ENCODE assay signal across 8 cellular contexts in genomic region chr9:70413427-70413797, GRCh38. TPM values are rescaled to one million over a fixed set of nuclear protein-coding genes. Genes with fewer than 3 reads are reported as not detected.
DNase-seq lines count a peak whose midpoint lies in the region; ATAC-seq and TF ChIP-seq lines count a peak whose summit lies in the region.

No MANE protein-coding gene starts in this region.

- ATAC-seq in GM21381 (IDR thresholded peaks at IDR 0.05; ENCODE audit: unreplicated experiment) (peak; percentile 18), HG03565 (IDR thresholded peaks at IDR 0.05; ENCODE audit: unreplicated experiment) (peak; percentile 8), omental fat pad (ENCODE audit: low FRiP score) (peak; percentile 2)

- TF ChIP-seq CTCF in fibroblast of the aortic adventitia (IDR thresholded peaks at IDR 0.05; ENCODE audit: insufficient read depth, low read length), result no peak
- TF ChIP-seq CTCF in omental fat pad (IDR thresholded peaks at IDR 0.05), result no peak

- DNase-seq in DMS153 treated with DMSO at 0.1 percent for 48 hours (lab: John Stamatoyannopoulos, UW; ENCODE audit: unreplicated experiment), result peak; percentile 28
- DNase-seq in DMS153 (lab: John Stamatoyannopoulos, UW), result no peak
- DNase-seq in activated CD4-positive, alpha-beta T cell treated with anti-CD3 and anti-CD28 coated beads, Interleukin-2, amount 50 U/mL, for 1 hour, result peak; percentile 67
- no peak for DNase-seq in fibroblast of the aortic adventitia (ENCODE audit: low read depth)
- no peak for DNase-seq in omental fat pad (ENCODE audit: low spot score)
- DNase-seq in HT-29 (ENCODE audit: low spot score), result no peak

- peak overlapping the region; percentile 95 for H3K4me3 ChIP-seq in fibroblast of the aortic adventitia (ENCODE audit: low read depth, low read length)

RNA-seq across cellular contexts. Expression of gene KLF9, which starts 1.0 kb away (rescaled TPM):
- 30.4 and 30.8 TPM in 2 replicates for total RNA-seq in fibroblast of the aortic adventitia (ENCODE audit: low replicate concordance)
- 100 to 1,000 TPM in 3 of 4 donors, 10 to 100 TPM in 1; 63.4 to 237 (median 164) TPM for total RNA-seq in omental fat pad
- total RNA-seq in HT-29 (2014; rRNA removed; shearing (Covaris generic)), result 4.0 and 4.4 TPM in 2 replicates

Comparison
In these comparisons a context has a peak if more than half of its experiments do, and no peak if none do; other contexts are left out.
1. DNase-seq: peak in DMS153 treated with DMSO at 0.1 percent for 48 hours (single experiment) and activated CD4-positive, alpha-beta T cell treated with anti-CD3 and anti-CD28 coated beads, Interleukin-2, amount 50 U/mL, for 1 hour (single experiment); none in DMS153 (single experiment), fibroblast of the aortic adventitia (single experiment), omental fat pad (single experiment) and HT-29 (single experiment).
2. Peak in every context shown above with its lines, with median percentiles within 50 percentile points of each other: ATAC-seq.